Comparison of ENCODE assay signal across 17 cellular contexts in genomic region chr16:89199241-89200123, GRCh38. TPM values are rescaled to one million over a fixed set of nuclear protein-coding genes. Genes with fewer than 3 reads are reported as not detected.
DNase-seq lines count a peak whose midpoint lies in the region; ATAC-seq and TF ChIP-seq lines count a peak whose summit lies in the region.
"Had no signal": no experiment of that assay in that cellular context is flagged by ENCODE, and none has a peak within 500 bp of the region (broad histone marks: within the 10 kb centered on the region; RNA-seq: fewer than 3 reads in every experiment).

No MANE protein-coding gene starts in this region.

- no peak for DNase-seq in activated CD4-positive, alpha-beta T cell treated with anti-CD3 and anti-CD28 coated beads for 36 hours
- no peak for DNase-seq in activated CD4-positive, alpha-beta T cell treated with anti-CD3 and anti-CD28 coated beads for 1 hour
- DNase-seq in upper lobe of left lung (peak in 1 of 2 donors; percentile 78), uterus (no peak)
- DNase-seq: activated T-cell treated with anti-CD3 and anti-CD28 coated beads, Interleukin-2, amount 50 U/mL, for 1 hour; midbrain; NCI-H345 had no signal

- TF ChIP-seq EP300 in upper lobe of left lung (IDR thresholded peaks at IDR 0.05) = no peak

- no peaks in the 10 kb centered on the region for H3K79me2 ChIP-seq in OCI-LY1 (ENCODE audit: insufficient read depth, low read length)

- H3K27ac ChIP-seq in OCI-LY1 (ENCODE audit: low read depth, low read length, poor library complexity, severe bottlenecking) = no peak overlapping the region
- no peak overlapping the region for H3K27ac ChIP-seq in iPS-20b (ENCODE audit: low read length)
- H3K27ac ChIP-seq in upper lobe of left lung = peak overlapping the region; percentile 35 to 77 (median 73)
- no peak overlapping the region for H3K27ac ChIP-seq in uterus
- H3K27ac ChIP-seq: BLaER1 treated with 17β-estradiol and CSF1 and Interleukin-3, amounts not matched to agents 10 nM and 100 nM; SJSA1 had no signal

- intact Hi-C loops in activated CD4-positive, alpha-beta T cell treated with anti-CD3 and anti-CD28 coated beads for 36 hours (cut with DNase I, micrococcal nuclease) = loop anchor here in 1 of 2 experiments (5.0 kb wide), 1 partner anchor 43 kb away; no protein-coding TSS in a partner anchor
- intact Hi-C loops in uterus (cut with DNase I; ENCODE audit: low total_unique reads) = no loop called here

- H3K4me1 Mint-ChIP-seq in activated CD4-positive, alpha-beta T cell treated with anti-CD3 and anti-CD28 coated beads for 36 hours = peaks cover 13% of the 10 kb centered on the region

- H3F3A ChIP-seq in OCI-LY1 (ENCODE audit: insufficient read depth, low read length) = no peaks in the 10 kb centered on the region

- CTCF ChIA-PET in activated CD4-positive, alpha-beta T cell treated with anti-CD3 and anti-CD28 coated beads for 36 hours (lab: Charles Lee) = interaction anchor here (0.9 kb wide), 1 partner anchor 32 kb away, joined by 3 read pairs; no protein-coding TSS in a partner anchor

- H4K20me1 ChIP-seq in OCI-LY1 (ENCODE audit: insufficient read depth, low read length) = no peaks in the 10 kb centered on the region

- peak overlapping the region; percentile 15 for H3K4me3 Mint-ChIP-seq in activated CD4-positive, alpha-beta T cell treated with anti-CD3 and anti-CD28 coated beads for 36 hours

- H2AFZ ChIP-seq in OCI-LY1 (ENCODE audit: low read length) = no peak overlapping the region

- H3K9ac ChIP-seq in OCI-LY1 (ENCODE audit: low read length) = no peak overlapping the region
- H3K9ac ChIP-seq in iPS-20b (ENCODE audit: low read depth, low read length) = no peak overlapping the region
- H3K9ac ChIP-seq: BLaER1 treated with 17β-estradiol and CSF1 and Interleukin-3, amounts not matched to agents 10 nM and 100 nM had no signal

- WGBS in upper lobe of left lung, 2 donors = 72 to 87% methylated on average over 3 to 21 of the region's 22 CpGs

- H3K4me2 ChIP-seq in OCI-LY1 (ENCODE audit: low read length) = no peak overlapping the region

- TF ChIP-seq POLR2A in upper lobe of left lung (IDR thresholded peaks at IDR 0.05) (no peak), uterus (IDR thresholded peaks at IDR 0.05) (no peak)

- POLR2A ChIA-PET in activated CD4-positive, alpha-beta T cell treated with anti-CD3 and anti-CD28 coated beads for 36 hours (lab: Charles Lee) = no interaction called here

- H3K4me3 ChIP-seq in OCI-LY1 (ENCODE audit: low read depth, low read length, poor library complexity, severe bottlenecking) (peak overlapping the region; percentile 38), iPS-20b (ENCODE audit: low read length) (peak overlapping the region; percentile 68; the same call in 1 of the 2 replicates), upper lobe of left lung (peak overlapping the region in 3 of 4 donors; percentile 57 to 63 (median 61)), uterus (no peak overlapping the region)
- H3K4me3 ChIP-seq: BLaER1 treated with 17β-estradiol and CSF1 and Interleukin-3, amounts not matched to agents 10 nM and 100 nM; SJSA1 had no signal

- H3K9me2 ChIP-seq in OCI-LY1 (ENCODE audit: low read depth, low read length) = no peaks in the 10 kb centered on the region

- no peaks in the 10 kb centered on the region for H3K36me3 ChIP-seq in OCI-LY1 (ENCODE audit: insufficient read depth, low read length)
- no peaks in the 10 kb centered on the region for H3K36me3 ChIP-seq in iPS-20b (ENCODE audit: insufficient read depth, low read depth, low read length)
- H3K36me3 ChIP-seq in upper lobe of left lung = no peaks in the 10 kb centered on the region
- H3K36me3 ChIP-seq in uterus = no peaks in the 10 kb centered on the region
- H3K36me3 ChIP-seq: BLaER1 treated with 17β-estradiol and CSF1 and Interleukin-3, amounts not matched to agents 10 nM and 100 nM; SJSA1 had no signal

- TF ChIP-seq CTCF in OCI-LY1 (IDR thresholded peaks at IDR 0.05; ENCODE audit: low read length) = no peak
- no peak for TF ChIP-seq CTCF in upper lobe of left lung (IDR thresholded peaks at IDR 0.05)
- TF ChIP-seq CTCF in uterus (IDR thresholded peaks at IDR 0.05) = no peak

- no peaks in the 10 kb centered on the region for H3K9me3 Mint-ChIP-seq in activated CD4-positive, alpha-beta T cell treated with anti-CD3 and anti-CD28 coated beads for 36 hours (ENCODE audit: low read depth)

- peaks cover 2% of the 10 kb centered on the region for H3K36me3 Mint-ChIP-seq in activated CD4-positive, alpha-beta T cell treated with anti-CD3 and anti-CD28 coated beads for 36 hours (ENCODE audit: low read depth)
- H3K36me3 Mint-ChIP-seq: activated naive CD8-positive, alpha-beta T cell; brain had no signal

- H3K27me3 ChIP-seq in OCI-LY1 (ENCODE audit: insufficient read depth, low read length) = no peaks in the 10 kb centered on the region; the same call in 1 of the 2 replicates
- H3K27me3 ChIP-seq in iPS-20b (ENCODE audit: insufficient read depth, low read length) = peaks cover 44% of the 10 kb centered on the region
- H3K27me3 ChIP-seq in upper lobe of left lung = peaks cover 0 to 35% (median 11%) of the 10 kb centered on the region in 4 donors
- H3K27me3 ChIP-seq in uterus = peaks cover 13 to 42% of the 10 kb centered on the region in 2 donors

- no peak overlapping the region for H3K27ac Mint-ChIP-seq in activated CD4-positive, alpha-beta T cell treated with anti-CD3 and anti-CD28 coated beads for 36 hours
- H3K27ac Mint-ChIP-seq: activated naive CD8-positive, alpha-beta T cell; brain had no signal

- H3K4me1 ChIP-seq in OCI-LY1 (ENCODE audit: insufficient read depth, low read length, severe bottlenecking) (no peaks in the 10 kb centered on the region), iPS-20b (ENCODE audit: insufficient read depth, low read length) (no peaks in the 10 kb centered on the region), upper lobe of left lung (peaks cover 18 to 34% (median 25%) of the 10 kb centered on the region in 4 donors), uterus (peaks cover 0 to 16% of the 10 kb centered on the region in 2 donors)
- H3K4me1 ChIP-seq: SJSA1 had no signal

- ATAC-seq in activated CD4-positive, alpha-beta T cell treated with anti-CD3 and anti-CD28 coated beads for 36 hours = no peak
- ATAC-seq in upper lobe of left lung (ENCODE audit: low FRiP score in 2 of 2) (no peak), HG02759 (IDR thresholded peaks at IDR 0.05; ENCODE audit: unreplicated experiment) (no peak), HG02885 (IDR thresholded peaks at IDR 0.05; ENCODE audit: poor library complexity, unreplicated experiment) (no peak)

- H3K27me3 Mint-ChIP-seq in activated CD4-positive, alpha-beta T cell treated with anti-CD3 and anti-CD28 coated beads for 36 hours = peaks cover 30% of the 10 kb centered on the region

- no peaks in the 10 kb centered on the region for H3K9me3 ChIP-seq in OCI-LY1 (ENCODE audit: low read length)
- H3K9me3 ChIP-seq in iPS-20b (ENCODE audit: insufficient read depth, low read depth, low read length) = peaks cover 4% of the 10 kb centered on the region
- H3K9me3 ChIP-seq in upper lobe of left lung = no peaks in the 10 kb centered on the region
- no peaks in the 10 kb centered on the region for H3K9me3 ChIP-seq in uterus
- H3K9me3 ChIP-seq: SJSA1 had no signal

RNA-seq across cellular contexts. Expression of gene SLC22A31, which starts 0.9 kb away (rescaled TPM):
- total RNA-seq in activated CD4-positive, alpha-beta T cell treated with anti-CD3 and anti-CD28 coated beads for 36 hours = 1 to 10 TPM in 1 of 2 experiments, under 1 TPM in 1; 0.49 to 1.3 TPM
- total RNA-seq in upper lobe of left lung (100 to 1,000 TPM in 4 of 6 donors, 10 to 100 TPM in 2; 71.0 to 320 (median 174) TPM), uterus (not detected)
- total RNA-seq: A172, omental fat pad, SJSA1 had no signal

RNA-seq across cellular contexts. Expression of gene ZNF778, which starts 18.0 kb away (rescaled TPM):
- 1 to 10 TPM; 4.7 to 5.0 TPM for total RNA-seq in activated CD4-positive, alpha-beta T cell treated with anti-CD3 and anti-CD28 coated beads for 36 hours
- total RNA-seq in upper lobe of left lung (10 to 100 TPM; 12.3 to 50.1 (median 17.7) TPM), uterus (10 to 100 TPM in 3 of 4 donors, 1 to 10 TPM in 1; 7.4 to 30.2 (median 15.9) TPM)

RNA-seq across cellular contexts. Expression of gene CDH15, which starts 27.9 kb away (rescaled TPM):
- total RNA-seq in activated CD4-positive, alpha-beta T cell treated with anti-CD3 and anti-CD28 coated beads for 36 hours = not detected
- 1 to 10 TPM in 3 of 6 donors, under 1 TPM in 3; 0.39 to 4.2 (median 1.2) TPM for total RNA-seq in upper lobe of left lung
- under 1 TPM in 1 of 4 donors, not detected in 3; 0.21 TPM for total RNA-seq in uterus
- total RNA-seq: A172, omental fat pad had no signal

Comparison
In these comparisons a context has a peak if more than half of its experiments do, and no peak if none do; other contexts are left out.
1. H3K27ac ChIP-seq: peak in upper lobe of left lung (4 of 4); none in OCI-LY1 (single experiment), iPS-20b (single experiment) and uterus (0 of 2).
2. H3K4me3 ChIP-seq: peak in OCI-LY1 (single experiment), iPS-20b (single experiment) and upper lobe of left lung (3 of 4); none in uterus (0 of 2).
3. RNA of gene SLC22A31, which starts 0.9 kb away (total RNA-seq): 71.0 to 320 TPM in upper lobe of left lung; 0.49 to 1.3 TPM in activated CD4-positive, alpha-beta T cell treated with anti-CD3 and anti-CD28 coated beads for 36 hours and not detected in uterus; every median in the first group is over 10 times any median in the second.